ENCODE assay signal across 1 cellular context in genomic region chr17:60134396-60135159, GRCh38.
TF ChIP-seq lines count a peak whose summit lies in the region.

No MANE protein-coding gene starts in this region.

TF ChIP-seq in HCT116, 20 proteins besides CTCF, POLR2A, EP300 and RAD21 (continued from another document):
- TF ChIP-seq ZBTB33 (IDR thresholded peaks at IDR 0.05; ENCODE audit: extremely low read depth, insufficient replicate concordance, low read length) (no peak), SRF (IDR thresholded peaks at IDR 0.05; ENCODE audit: low read depth) (no peak), REST (IDR thresholded peaks at IDR 0.05; ENCODE audit: low read depth) (no peak), SP1 (IDR thresholded peaks at IDR 0.05; ENCODE audit: low read depth) (no peak), POLR2AphosphoS5 (IDR thresholded peaks at IDR 0.05; ENCODE audit: low read depth, low read length) (no peak), ELF1 (IDR thresholded peaks at IDR 0.05; ENCODE audit: borderline replicate concordance, low read depth) (no peak), ATF3 (IDR thresholded peaks at IDR 0.05) (no peak), SIN3A (IDR thresholded peaks at IDR 0.05; ENCODE audit: low read depth) (no peak)
